22 cellular contexts compared by ENCODE assay signal in the genomic region with DNA sequence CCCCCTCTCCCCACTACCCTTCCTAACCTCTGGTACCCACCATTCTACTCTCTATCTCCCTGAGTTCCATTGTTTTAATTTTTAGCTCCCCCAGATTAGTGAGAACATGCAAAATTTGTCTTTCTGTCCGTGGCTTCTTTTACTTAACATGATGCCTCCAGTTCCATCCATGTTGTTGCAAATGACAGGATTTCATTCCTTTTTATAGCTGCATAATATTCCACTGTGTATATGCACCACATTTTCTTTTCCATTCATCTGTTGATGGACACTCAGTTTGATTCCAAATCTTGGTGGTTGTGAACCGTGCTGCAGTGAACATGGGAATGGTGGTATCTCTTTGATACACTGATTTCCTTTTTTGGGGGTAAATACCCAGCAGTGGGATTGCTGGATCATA. TPM values are rescaled to one million over a fixed set of nuclear protein-coding genes. Genes with fewer than 3 reads are reported as not detected.
DNase-seq lines count a peak whose midpoint lies in the region; ATAC-seq, FAIRE-seq and TF ChIP-seq lines count a peak whose summit lies in the region.
"Had no signal": no experiment of that assay in that cellular context is flagged by ENCODE, and none has a peak within 500 bp of the region (broad histone marks: within the 10 kb centered on the region; RNA-seq: fewer than 3 reads in every experiment).

No MANE protein-coding gene starts in this region.

- peaks cover 67% of the 10 kb centered on the region for H3K36me3 Mint-ChIP-seq in activated CD8-positive, alpha-beta memory T cell treated with anti-CD3 and anti-CD28 coated beads, Interleukin-2, amount 10 ng/mL, durations not matched to agents 7 days and 5 days
- H3K36me3 Mint-ChIP-seq in endothelial cell (ENCODE audit: low read depth, unreplicated experiment) (peaks cover 33% of the 10 kb centered on the region), Calu3 (ENCODE audit: insufficient read depth, unreplicated experiment) (peaks cover 11% of the 10 kb centered on the region)

- POLR2A ChIA-PET in HEK293 (lab: Yijun Ruan, JAX), result no interaction called here

- peak overlapping the region; percentile 9 for H3K27ac Mint-ChIP-seq in activated CD8-positive, alpha-beta memory T cell treated with anti-CD3 and anti-CD28 coated beads, Interleukin-2, amount 10 ng/mL, durations not matched to agents 7 days and 5 days
- no peak overlapping the region for H3K27ac Mint-ChIP-seq in endothelial cell (ENCODE audit: unreplicated experiment)
- no peak overlapping the region for H3K27ac Mint-ChIP-seq in Calu3 (ENCODE audit: unreplicated experiment)
- H3K27ac Mint-ChIP-seq: GM23338, H9, HFFc6 had no signal

- no peak overlapping the region for H3K9ac ChIP-seq in kidney (ENCODE audit: low read length in 2 of 2)

- intact Hi-C loops in Calu3 (cut with micrococcal nuclease; ENCODE audit: unreplicated experiment) (no loop called here), kidney (cut with DNase I) (no loop called here)

- H3K4me1 Mint-ChIP-seq in activated CD8-positive, alpha-beta memory T cell treated with anti-CD3 and anti-CD28 coated beads, Interleukin-2, amount 10 ng/mL, durations not matched to agents 7 days and 5 days, result peaks cover 30% of the 10 kb centered on the region
- H3K4me1 Mint-ChIP-seq in endothelial cell (ENCODE audit: unreplicated experiment) (no peaks in the 10 kb centered on the region), Calu3 (ENCODE audit: low read depth, unreplicated experiment) (no peaks in the 10 kb centered on the region)
- H3K4me1 Mint-ChIP-seq: GM23338, H9 had no signal

- no peak overlapping the region for H3K4me3 ChIP-seq in HEK293 (ENCODE audit: low read depth, low read length)
- H3K4me3 ChIP-seq in kidney (ENCODE audit: low read length in 2 of 2), result no peak overlapping the region
- H3K4me3 ChIP-seq: A549, GM12878, GM23338 had no signal

- no TSS peak for BruUV-seq in Calu3 (replicated peaks; lab: Mats Ljungman, UMichigan)

- no peak for DNase-seq in activated CD8-positive, alpha-beta memory T cell treated with anti-CD3 and anti-CD28 coated beads, Interleukin-2, amount 10 ng/mL, durations not matched to agents 7 days and 5 days
- DNase-seq in activated CD8-positive, alpha-beta memory T cell treated with anti-CD3 and anti-CD28 coated beads for 24 hours, result no peak
- DNase-seq in endothelial cell (ENCODE audit: low spot score) (no peak), Calu3 (no peak), kidney (no peak)
- DNase-seq: 8988T; ACHN; AML-193; C1 segment of cervical spinal cord; CD4-positive, alpha-beta memory T cell; COR-L47; DMS153; EL; GDM1; H9; HFFc6 had no signal

- no peak overlapping the region for H3K4me3 Mint-ChIP-seq in activated CD8-positive, alpha-beta memory T cell treated with anti-CD3 and anti-CD28 coated beads, Interleukin-2, amount 10 ng/mL, durations not matched to agents 7 days and 5 days
- peak overlapping the region; percentile 64 for H3K4me3 Mint-ChIP-seq in endothelial cell (ENCODE audit: unreplicated experiment)
- H3K4me3 Mint-ChIP-seq in Calu3 (ENCODE audit: low read depth, unreplicated experiment), result no peak overlapping the region
- H3K4me3 Mint-ChIP-seq: CD4-positive, alpha-beta memory T cell; GM23338; H9; HFFc6 had no signal

- no peaks in the 10 kb centered on the region for H3K9me3 Mint-ChIP-seq in activated CD8-positive, alpha-beta memory T cell treated with anti-CD3 and anti-CD28 coated beads, Interleukin-2, amount 10 ng/mL, durations not matched to agents 7 days and 5 days (ENCODE audit: low read depth)
- no peaks in the 10 kb centered on the region for H3K9me3 Mint-ChIP-seq in endothelial cell (ENCODE audit: unreplicated experiment)
- H3K9me3 Mint-ChIP-seq in Calu3 (ENCODE audit: low read depth, unreplicated experiment), result no peaks in the 10 kb centered on the region
- H3K9me3 Mint-ChIP-seq: CD4-positive, alpha-beta memory T cell; GM23338; H9; HFFc6 had no signal

- H3K27me3 Mint-ChIP-seq in activated CD8-positive, alpha-beta memory T cell treated with anti-CD3 and anti-CD28 coated beads, Interleukin-2, amount 10 ng/mL, durations not matched to agents 7 days and 5 days, result no peaks in the 10 kb centered on the region
- no peaks in the 10 kb centered on the region for H3K27me3 Mint-ChIP-seq in endothelial cell (ENCODE audit: unreplicated experiment)
- no peaks in the 10 kb centered on the region for H3K27me3 Mint-ChIP-seq in Calu3 (ENCODE audit: unreplicated experiment)
- H3K27me3 Mint-ChIP-seq: CD4-positive, alpha-beta memory T cell had no signal

- CTCF ChIA-PET in activated CD8-positive, alpha-beta memory T cell treated with anti-CD3 and anti-CD28 coated beads, Interleukin-2, amount 10 ng/mL, durations not matched to agents 7 days and 5 days (lab: Charles Lee), result no interaction called here
- CTCF ChIA-PET in HEK293 (lab: Yijun Ruan, JAX), result interaction anchor here (0.6 to 0.7 kb wide), 3 partner anchors 22 to 675 kb away, joined by 3 to 4 read pairs (median 3); a partner anchor contains a TSS
- CTCF ChIA-PET in Calu3 (lab: Charles Lee), result no interaction called here

- no peak for ATAC-seq in activated CD8-positive, alpha-beta memory T cell treated with anti-CD3 and anti-CD28 coated beads, Interleukin-2, amount 10 ng/mL, durations not matched to agents 7 days and 5 days
- ATAC-seq: A549, GM12878, GM23338, HCT116 had no signal

- TF ChIP-seq CTCF in HEK293 (tag by site-specific recombination; IDR thresholded peaks at IDR 0.05), result no peak
- no peak for TF ChIP-seq CTCF in endothelial cell (IDR thresholded peaks at IDR 0.05; ENCODE audit: unreplicated experiment)
- no peak for TF ChIP-seq CTCF in Calu3 (IDR thresholded peaks at IDR 0.05; ENCODE audit: unreplicated experiment)
- no peak for TF ChIP-seq CTCF in kidney (IDR thresholded peaks at IDR 0.05; ENCODE audit: borderline replicate concordance, extremely low read depth, insufficient read depth)

- no peaks in the 10 kb centered on the region for H3K9me3 ChIP-seq in HEK293 (ENCODE audit: control insufficient read depth, insufficient read depth, low read depth, low read length)
- H3K9me3 ChIP-seq in kidney (ENCODE audit: control insufficient read depth in 1 of 2, low read length in 2 of 2), result no peaks in the 10 kb centered on the region
- H3K9me3 ChIP-seq: A549 had no signal

- H3K27ac ChIP-seq in HEK293 (ENCODE audit: extremely low read depth, low read depth, low read length) (no peak overlapping the region), kidney (ENCODE audit: low read depth in 2 of 2, low read length in 2 of 2) (no peak overlapping the region)
- H3K27ac ChIP-seq: A549 had no signal

- H3K36me3 ChIP-seq in HEK293 (ENCODE audit: control insufficient read depth in 2 of 2, insufficient read depth in 1 of 2, low read length in 2 of 2) (peaks cover 73 to 85% of the 10 kb centered on the region in 2 experiments), kidney (ENCODE audit: control insufficient read depth in 1 of 2, insufficient read depth in 2 of 2, low read length in 2 of 2) (peaks cover 9 to 30% of the 10 kb centered on the region in 2 donors)

- H3K4me1 ChIP-seq in HEK293 (ENCODE audit: control insufficient read depth, insufficient read depth, low read length) (no peaks in the 10 kb centered on the region), kidney (ENCODE audit: control insufficient read depth in 1 of 2, insufficient read depth in 1 of 2, low read depth in 1 of 2, low read length in 2 of 2) (no peaks in the 10 kb centered on the region)

- no peak for FAIRE-seq in kidney (lab: Jason Lieb, UNC)
- FAIRE-seq: A549, GM12878, GM18507 had no signal

TF ChIP-seq in HEK293, 187 proteins besides CTCF, POLR2A, EP300 and RAD21:
- TF ChIP-seq ZSCAN23 (tag by site-specific recombination; IDR thresholded peaks at IDR 0.05) (no peak), ZNF146 (tag by site-specific recombination; IDR thresholded peaks at IDR 0.05) (peak; percentile 93), FEZF1 (tag by site-specific recombination; IDR thresholded peaks at IDR 0.05) (no peak)
- TF ChIP-seq, protein P1, sequence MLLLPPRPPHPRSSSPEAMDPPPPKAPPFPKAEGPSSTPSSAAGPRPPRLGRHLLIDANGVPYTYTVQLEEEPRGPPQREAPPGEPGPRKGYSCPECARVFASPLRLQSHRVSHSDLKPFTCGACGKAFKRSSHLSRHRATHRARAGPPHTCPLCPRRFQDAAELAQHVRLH (tag by site-specific recombination; IDR thresholded peaks at IDR 0.05), result 0 out of 2 replicates have a peak, but pooled peaks have one; percentile 22

RNA-seq across cellular contexts. Expression of a gene that starts 22.0 kb away (rescaled TPM):
- total RNA-seq in activated CD8-positive, alpha-beta memory T cell treated with anti-CD3 and anti-CD28 coated beads, Interleukin-2, amount 10 ng/mL, durations not matched to agents 7 days and 5 days, result 10 to 100 TPM; 41.2 to 47.4 TPM
- total RNA-seq in endothelial cell (ENCODE audit: unreplicated experiment), result 40.6 TPM
- total RNA-seq in Calu3 (2022), result 15.8 and 16.7 TPM in 2 replicates
- 31.6 TPM for total RNA-seq in kidney
- polyA plus RNA-seq in kidney (ENCODE audit: insufficient read depth, low read depth, low replicate concordance), result 31.7 TPM

RNA-seq across cellular contexts. Expression of a gene that starts 39.6 kb away (rescaled TPM):
- total RNA-seq in activated CD8-positive, alpha-beta memory T cell treated with anti-CD3 and anti-CD28 coated beads, Interleukin-2, amount 10 ng/mL, durations not matched to agents 7 days and 5 days, result 10 to 100 TPM; 29.9 to 33.4 TPM
- total RNA-seq in endothelial cell (ENCODE audit: unreplicated experiment) (19.0 TPM), Calu3 (2022) (19.9 and 23.4 TPM in 2 replicates), kidney (21.9 TPM)
- polyA plus RNA-seq in kidney (ENCODE audit: insufficient read depth, low read depth, low replicate concordance), result 59.7 TPM

RNA-seq across cellular contexts. Expression of a gene that starts 45.3 kb away (rescaled TPM):
- 100 to 1,000 TPM; 131 to 162 TPM for total RNA-seq in activated CD8-positive, alpha-beta memory T cell treated with anti-CD3 and anti-CD28 coated beads, Interleukin-2, amount 10 ng/mL, durations not matched to agents 7 days and 5 days
- total RNA-seq in endothelial cell (ENCODE audit: unreplicated experiment) (107 TPM), Calu3 (2022) (95.3 and 104 TPM in 2 replicates), kidney (95.6 TPM)
- polyA plus RNA-seq in kidney (ENCODE audit: insufficient read depth, low read depth, low replicate concordance), result 24.9 TPM

RNA-seq across cellular contexts. Expression of a gene that starts 52.7 kb away (rescaled TPM):
- 100 to 1,000 TPM; 124 to 166 TPM for total RNA-seq in activated CD8-positive, alpha-beta memory T cell treated with anti-CD3 and anti-CD28 coated beads, Interleukin-2, amount 10 ng/mL, durations not matched to agents 7 days and 5 days
- 93.2 TPM for total RNA-seq in endothelial cell (ENCODE audit: unreplicated experiment)
- total RNA-seq in Calu3 (2022), result 110 and 114 TPM in 2 replicates
- total RNA-seq in kidney, result 118 TPM
- polyA plus RNA-seq in kidney (ENCODE audit: insufficient read depth, low read depth, low replicate concordance), result 294 TPM
